In the genomic region with DNA sequence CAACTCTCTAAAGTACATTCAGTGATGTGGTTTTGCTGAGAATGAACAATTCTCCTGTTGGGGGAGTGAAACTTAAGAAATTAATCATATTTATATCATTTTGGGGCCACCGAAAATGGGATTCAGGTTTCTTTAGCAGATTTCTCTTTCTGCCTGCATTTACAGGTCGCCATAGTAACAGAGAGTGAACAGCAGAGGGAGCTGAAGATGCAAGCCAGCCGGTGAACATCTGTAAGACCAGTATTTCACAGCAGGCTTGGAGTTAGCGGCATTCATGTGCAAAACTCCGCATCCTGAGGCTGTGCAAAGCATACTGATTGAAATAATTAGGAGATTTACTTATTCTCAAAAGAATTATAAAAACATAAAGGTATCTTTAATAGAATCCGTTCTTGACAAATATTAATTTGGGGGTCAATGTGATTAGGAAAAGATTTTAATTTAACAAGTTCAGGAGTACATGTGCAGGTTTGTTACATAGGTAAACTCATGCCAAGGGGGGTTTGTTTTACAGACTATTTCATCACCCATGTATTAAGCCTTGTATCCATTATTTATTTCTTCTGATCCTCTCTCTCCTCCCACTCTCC, we compare ENCODE assay signal across 8 cellular contexts. TPM values are rescaled to one million over a fixed set of nuclear protein-coding genes. Genes with fewer than 3 reads are reported as not detected.
DNase-seq lines count a peak whose midpoint lies in the region; ATAC-seq and TF ChIP-seq lines count a peak whose summit lies in the region.

No MANE protein-coding gene starts in this region.

- no peak overlapping the region for H3K4me3 ChIP-seq in WERI-Rb-1 (ENCODE audit: low read depth, low read length)

- DNase-seq in AG08396 (ENCODE audit: low spot score): peak; percentile 63
- peak; percentile 13 for DNase-seq in NCI-H2107 (lab: John Stamatoyannopoulos, UW)
- DNase-seq in WERI-Rb-1: peak; percentile 51
- no peak for DNase-seq in chondrocyte (ENCODE audit: low spot score)
- DNase-seq in left lobe of liver (ENCODE audit: low spot score): peak; percentile 52
- DNase-seq in stimulated activated CD4-positive, alpha-beta T cell treated with anti-CD3 and anti-CD28 coated beads, TNF-alpha, amount 100 ng/mL, for 24 hours (ENCODE audit: low read depth in 3 of 3): peak; percentile 19 to 35 (median 34)

- H3K9me3 Mint-ChIP-seq in chondrocyte (ENCODE audit: low read depth): no peaks in the 10 kb centered on the region

- H3K27me3 ChIP-seq in WERI-Rb-1 (ENCODE audit: insufficient read depth, low read depth, severe bottlenecking): no peaks in the 10 kb centered on the region

- ATAC-seq in GM18519 (IDR thresholded peaks at IDR 0.05; ENCODE audit: low FRiP score, unreplicated experiment) (peak; percentile 100), HG03025 (IDR thresholded peaks at IDR 0.05; ENCODE audit: low FRiP score, unreplicated experiment) (peak; percentile 95), left lobe of liver (peak; percentile 96)

- H3K9me3 ChIP-seq in WERI-Rb-1 (ENCODE audit: severe bottlenecking): no peaks in the 10 kb centered on the region

- no peak overlapping the region for H3K27ac Mint-ChIP-seq in chondrocyte (ENCODE audit: unreplicated experiment)

- peaks cover 3% of the 10 kb centered on the region for H3K36me3 Mint-ChIP-seq in chondrocyte (ENCODE audit: low read depth)

- TF ChIP-seq CTCF in WERI-Rb-1 (IDR thresholded peaks at IDR 0.05; ENCODE audit: low read depth, low read length): peak; percentile 63
- peak; percentile 86 for TF ChIP-seq CTCF in chondrocyte (IDR thresholded peaks at IDR 0.05)

- no peak overlapping the region for H3K4me3 Mint-ChIP-seq in chondrocyte (ENCODE audit: unreplicated experiment)

- peaks cover 32% of the 10 kb centered on the region for H3K27me3 Mint-ChIP-seq in chondrocyte (ENCODE audit: low read depth)

- peaks cover 3% of the 10 kb centered on the region for H3K4me1 Mint-ChIP-seq in chondrocyte (ENCODE audit: low read depth)

- H3K36me3 ChIP-seq in WERI-Rb-1: no peaks in the 10 kb centered on the region

- H3K27ac ChIP-seq in WERI-Rb-1: no peak overlapping the region

RNA-seq across cellular contexts. Expression of gene HSF2, which starts 17.9 kb away (rescaled TPM):
- total RNA-seq in chondrocyte (11.0 to 12.3 TPM (median 11.2 TPM) in 3 replicates), left lobe of liver (1.8 TPM)
